Comparison of ENCODE assay signal across 27 cellular contexts in the genomic region with DNA sequence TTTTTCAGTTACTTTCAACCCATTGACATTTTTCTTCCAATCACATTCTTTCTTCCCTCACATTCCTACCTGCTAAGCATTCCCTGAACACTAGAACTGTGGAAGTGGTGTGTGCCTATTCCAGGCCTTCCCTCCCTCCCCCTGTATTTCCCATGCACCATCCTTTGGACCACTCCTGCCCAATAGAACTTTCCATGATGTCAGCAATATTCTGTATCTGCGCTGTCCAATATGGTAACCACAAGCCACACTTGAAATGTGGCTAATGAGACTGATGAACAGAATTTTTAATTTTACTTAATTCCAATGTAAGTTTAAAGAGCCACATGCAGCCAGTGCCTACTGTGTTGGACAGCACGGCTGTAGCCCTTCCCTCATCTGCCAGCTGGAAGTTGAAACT. TPM values are rescaled to one million over a fixed set of nuclear protein-coding genes. Genes with fewer than 3 reads are reported as not detected.
A peak's percentile ranks its signal among the peaks of the same experiment; 100 is the strongest.
DNase-seq lines count a peak whose midpoint lies in the region; ATAC-seq, FAIRE-seq and TF ChIP-seq lines count a peak whose summit lies in the region.
"Had no signal": no experiment of that assay in that cellular context is flagged by ENCODE, and none has a peak within 500 bp of the region (broad histone marks: within the 10 kb centered on the region; RNA-seq: fewer than 3 reads in every experiment).

No MANE protein-coding gene starts in this region.

- no peaks in the 10 kb centered on the region for H3K27me3 ChIP-seq in HepG2 (ENCODE audit: control insufficient read depth in 1 of 2, insufficient read depth in 2 of 2, low read length in 2 of 2)
- no peaks in the 10 kb centered on the region for H3K27me3 ChIP-seq in right lobe of liver
- H3K27me3 ChIP-seq in K562 (ENCODE audit: control insufficient read depth in 2 of 2, insufficient read depth in 2 of 2, low read length in 2 of 2): peaks cover 26 to 72% of the 10 kb centered on the region in 2 experiments
- peaks cover 0 to 5% (median 0%) of the 10 kb centered on the region in 7 donors for H3K27me3 ChIP-seq in spleen (replicated peaks in 1 of 7)
- H3K27me3 ChIP-seq: BE2C, BLaER1 had no signal

- H3K36me3 ChIP-seq in HepG2 (replicated peaks in 1 of 2; ENCODE audit: control insufficient read depth in 1 of 2, insufficient read depth in 2 of 2, low read length in 2 of 2) (no peaks in the 10 kb centered on the region), right lobe of liver (no peaks in the 10 kb centered on the region), K562 (ENCODE audit: control insufficient read depth, insufficient read depth, low read length) (no peaks in the 10 kb centered on the region), spleen (no peaks in the 10 kb centered on the region)
- H3K36me3 ChIP-seq: BE2C, BLaER1 had no signal

- no peak overlapping the region for H2AFZ ChIP-seq in HepG2 (ENCODE audit: low read length)
- H2AFZ ChIP-seq in K562 (ENCODE audit: low read depth, low read length): no peak overlapping the region

- TF ChIP-seq RAD21 in HepG2 (CRISPR knock-in tag; IDR thresholded peaks at IDR 0.05): no peak
- no peak for TF ChIP-seq RAD21 in A549 (conservative IDR thresholded peaks at IDR 0.05 in 1 of 2, IDR thresholded peaks at IDR 0.05 in 1 of 2)
- TF ChIP-seq RAD21 in K562 (CRISPR knock-in tag; conservative IDR thresholded peaks at IDR 0.05 in 1 of 2, IDR thresholded peaks at IDR 0.05 in 1 of 2): no peak

- POLR2A ChIA-PET in HepG2 (lab: Yijun Ruan, JAX) (no interaction called here), A549 (lab: Yijun Ruan, JAX) (no interaction called here), K562 (lab: Yijun Ruan, JAX) (no interaction called here)

- H3K4me1 Mint-ChIP-seq in immature natural killer cell: no peaks in the 10 kb centered on the region
- H3K4me1 Mint-ChIP-seq: CD4-positive, alpha-beta memory T cell; CD8-positive, alpha-beta memory T cell had no signal

- H3K9me3 ChIP-seq in HepG2 (ENCODE audit: low read length): no peaks in the 10 kb centered on the region
- no peaks in the 10 kb centered on the region for H3K9me3 ChIP-seq in right lobe of liver
- no peaks in the 10 kb centered on the region for H3K9me3 ChIP-seq in A549
- H3K9me3 ChIP-seq in K562 (replicated peaks; ENCODE audit: control insufficient read depth, insufficient read depth, low read depth, low read length): peaks cover 2% of the 10 kb centered on the region; the same call in 1 of the 2 replicates
- peaks cover 0 to 9% (median 7%) of the 10 kb centered on the region in 8 donors for H3K9me3 ChIP-seq in spleen
- H3K9me3 ChIP-seq: BE2C, BLaER1 had no signal

- peaks cover 4 to 6% (median 4%) of the 10 kb centered on the region in 3 donors for H3K36me3 Mint-ChIP-seq in immature natural killer cell
- H3K36me3 Mint-ChIP-seq: CD4-positive, CD25-positive, alpha-beta regulatory T cell had no signal

- no peak overlapping the region for H3K4me2 ChIP-seq in HepG2 (ENCODE audit: low read depth, low read length)
- H3K4me2 ChIP-seq in A549: no peak overlapping the region
- H3K4me2 ChIP-seq in K562 (ENCODE audit: insufficient read depth, low read length): no peak overlapping the region
- H3K4me2 ChIP-seq: BLaER1 had no signal

- BruUV-seq in HepG2 (replicated peaks; lab: Mats Ljungman, UMichigan) (no TSS peak), K562 (replicated peaks; lab: Mats Ljungman, UMichigan) (no TSS peak)

- CTCF ChIA-PET in HepG2 (lab: Yijun Ruan, JAX; ENCODE audit: low intra/inter-chr PET ratio, low total read pairs): no interaction called here
- CTCF ChIA-PET in A549 (lab: Yijun Ruan, JAX): no interaction called here
- CTCF ChIA-PET in K562 (lab: Yijun Ruan, JAX; ENCODE audit: low intra/inter-chr PET ratio): no interaction called here

- TF ChIP-seq EP300 in HepG2 (IDR thresholded peaks at IDR 0.05; ENCODE audit: low read depth in 2 of 2, low read length in 2 of 2) (no peak), HepG2 (CRISPR knock-in tag; IDR thresholded peaks at IDR 0.05; ENCODE audit: borderline replicate concordance) (no peak), A549 (IDR thresholded peaks at IDR 0.05) (no peak), K562 (IDR thresholded peaks at IDR 0.05; ENCODE audit: low read length) (no peak)

- no peak for TF ChIP-seq POLR2A in HepG2 (IDR thresholded peaks at IDR 0.05; ENCODE audit: insufficient read depth in 1 of 2, low read depth in 2 of 2, low read length in 2 of 2)
- TF ChIP-seq POLR2A in right lobe of liver (IDR thresholded peaks at IDR 0.05): no peak
- no peak for TF ChIP-seq POLR2A in A549 (IDR thresholded peaks at IDR 0.05; ENCODE audit: low read length)
- TF ChIP-seq POLR2A in K562 (conservative IDR thresholded peaks at IDR 0.05): no peak
- no peak for TF ChIP-seq POLR2A in spleen (IDR thresholded peaks at IDR 0.05)

- no peaks in the 10 kb centered on the region for H3K79me2 ChIP-seq in HepG2 (ENCODE audit: insufficient read depth, low read length)
- H3K79me2 ChIP-seq in K562 (ENCODE audit: control insufficient read depth, insufficient read depth, low read length): no peaks in the 10 kb centered on the region

- WGBS in HepG2 (ENCODE audit: low lambda C conversion rate): 83% methylated on average over 2 of the region's 2 CpGs
- 88% methylated on average over 1 of the region's 2 CpGs for WGBS in right lobe of liver (ENCODE audit: insufficient coverage, low coverage, low lambda C conversion rate, missing lambda C conversion rate)
- 69% methylated on average over 2 of the region's 2 CpGs for WGBS in A549 (ENCODE audit: missing lambda C conversion rate)
- 5% methylated on average over 2 of the region's 2 CpGs for WGBS in K562 (ENCODE audit: insufficient coverage, low coverage, missing lambda C conversion rate)
- WGBS in spleen, 5 donors: 92 to 98% (median 96%) methylated on average over 2 of the region's 2 CpGs

- H3K4me3 ChIP-seq in HepG2 (replicated peaks in 1 of 3; ENCODE audit: insufficient read depth in 1 of 3, low read depth in 2 of 3, low read length in 3 of 3) (no peak overlapping the region), right lobe of liver (no peak overlapping the region), A549 (no peak overlapping the region), K562 (no peak overlapping the region), spleen (no peak overlapping the region)
- H3K4me3 ChIP-seq: BLaER1, GM12878 had no signal

- H3K4me3 Mint-ChIP-seq in immature natural killer cell: no peak overlapping the region
- H3K4me3 Mint-ChIP-seq: CD14-positive monocyte; CD4-positive, alpha-beta memory T cell; CD4-positive, CD25-positive, alpha-beta regulatory T cell; CD8-positive, alpha-beta memory T cell had no signal

- TF ChIP-seq CTCF in HepG2 (CRISPR knock-in tag; IDR thresholded peaks at IDR 0.05) (no peak), right lobe of liver (IDR thresholded peaks at IDR 0.05) (no peak), A549 (IDR thresholded peaks at IDR 0.05) (no peak), K562 (IDR thresholded peaks at IDR 0.05 in 2 of 3, conservative IDR thresholded peaks at IDR 0.05 in 1 of 3; ENCODE audit: insufficient read depth in 2 of 3, low read depth in 1 of 3, low read length in 3 of 3) (no peak), spleen (IDR thresholded peaks at IDR 0.05 in 8 of 11, conservative IDR thresholded peaks at IDR 0.05 in 3 of 11) (no peak)

- H3K27ac Mint-ChIP-seq in immature natural killer cell: no peak overlapping the region
- H3K27ac Mint-ChIP-seq: CD14-positive monocyte; CD4-positive, alpha-beta memory T cell; CD4-positive, CD25-positive, alpha-beta regulatory T cell; CD8-positive, alpha-beta memory T cell had no signal

- H4K20me1 ChIP-seq in HepG2 (ENCODE audit: insufficient read depth, low read length) (no peaks in the 10 kb centered on the region), K562 (replicated peaks; ENCODE audit: control insufficient read depth, insufficient read depth, low read length) (no peaks in the 10 kb centered on the region)
- H4K20me1 ChIP-seq: BLaER1 had no signal

- intact Hi-C loops in HepG2 (cut with micrococcal nuclease; ENCODE audit: unreplicated experiment) (no loop called here), right lobe of liver (cut with DNase I) (no loop called here), K562 (cut with micrococcal nuclease) (no loop called here), spleen (cut with DNase I; ENCODE audit: low total_unique reads) (no loop called here)

- H3K9ac ChIP-seq in HepG2 (ENCODE audit: insufficient read depth, low read depth, low read length): no peak overlapping the region
- no peak overlapping the region for H3K9ac ChIP-seq in K562 (ENCODE audit: insufficient read depth in 1 of 2, low read depth in 2 of 2, low read length in 2 of 2)
- H3K9ac ChIP-seq: BLaER1 had no signal

- ATAC-seq in HepG2 (no peak), right lobe of liver (no peak), A549 (no peak), K562 (no peak), GM21786 (IDR thresholded peaks at IDR 0.05; ENCODE audit: unreplicated experiment) (no peak)
- ATAC-seq: GM12878 had no signal

- peaks cover 0 to 2% (median 0%) of the 10 kb centered on the region in 6 donors for H3K9me3 Mint-ChIP-seq in immature natural killer cell

- H3K4me1 ChIP-seq in HepG2 (ENCODE audit: insufficient read depth, low read length) (peaks cover 37% of the 10 kb centered on the region), right lobe of liver (peaks cover 0 to 13% (median 5%) of the 10 kb centered on the region in 4 donors), A549 (no peaks in the 10 kb centered on the region), K562 (replicated peaks in 1 of 2; ENCODE audit: control insufficient read depth in 2 of 2, insufficient read depth in 2 of 2, low read length in 2 of 2) (peaks cover 0 to 9% of the 10 kb centered on the region in 2 experiments; a peak in 2 of 5 replicates), spleen (peaks cover 0 to 14% (median 6%) of the 10 kb centered on the region in 6 donors)
- H3K4me1 ChIP-seq: BE2C had no signal

- in situ Hi-C loops in HepG2 (cut with HindIII; ENCODE audit: extremely low pct_ligation_motif_present, low pct_unique_long_range_greater_than_20kb): no loop called here
- in situ Hi-C loops in K562 (cut with MboI): no loop called here

- DNase-seq in HepG2 (ENCODE audit: low spot score): no peak
- no peak for DNase-seq in right lobe of liver
- no peak for DNase-seq in A549 (ENCODE audit: low read depth in 1 of 2, low spot score in 1 of 2)
- DNase-seq in K562 (ENCODE audit: extremely low read depth in 1 of 4, low spot score in 3 of 4): no peak
- peak; percentile 4 for DNase-seq in spleen
- no peak for DNase-seq in immature natural killer cell
- DNase-seq: ACHN; BE2C; C1 segment of cervical spinal cord; CD4-positive, alpha-beta memory T cell; CD4-positive, CD25-positive, alpha-beta regulatory T cell; CD8-positive, alpha-beta memory T cell; COR-L47; DMS 273 treated with DMSO at 0.1 percent for 48 hours; DMS153; DMS53; DMS79; DND-41; EL; GDM1 had no signal

- H3K9me1 ChIP-seq in K562 (ENCODE audit: control insufficient read depth, insufficient read depth, low read length): no peaks in the 10 kb centered on the region

- H3K27ac ChIP-seq in HepG2 (ENCODE audit: extremely low read length, insufficient read depth, low read length) (no peak overlapping the region), right lobe of liver (no peak overlapping the region), A549 (no peak overlapping the region), K562 (ENCODE audit: extremely low read depth, low read depth, low read length) (no peak overlapping the region), spleen (no peak overlapping the region)
- H3K27ac ChIP-seq: 22Rv1, BLaER1 had no signal

- FAIRE-seq in HepG2 (lab: Jason Lieb, UNC): no peak
- FAIRE-seq in A549 (lab: Jason Lieb, UNC): no peak
- no peak for FAIRE-seq in K562 (lab: Jason Lieb, UNC)
- FAIRE-seq: GM12878, GM12892, GM18507 had no signal

- peaks cover 0 to 2% (median 0%) of the 10 kb centered on the region in 3 donors for H3K27me3 Mint-ChIP-seq in immature natural killer cell (ENCODE audit: low read depth in 3 of 3)
- H3K27me3 Mint-ChIP-seq: CD4-positive, alpha-beta memory T cell had no signal

RNA-seq across cellular contexts. Expression of gene DCTD, which starts 57.5 kb away (rescaled TPM):
- total RNA-seq in HepG2 (2016; rRNA removed; fragmentation: Illumina TruSeq; extraction: Trizol): 67.2 and 85.1 TPM in 2 replicates
- total RNA-seq in HepG2 (2016; cell fraction: cytosol; rRNA removed; fragmentation: Illumina TruSeq; extraction: Trizol; ENCODE audit: low read depth): 93.2 and 97.9 TPM in 2 replicates
- total RNA-seq in HepG2 (2016; cell fraction: insoluble cytoplasmic fraction; rRNA removed; fragmentation: Illumina TruSeq; extraction: Trizol): 65.6 and 88.0 TPM in 2 replicates
- total RNA-seq in HepG2 (2016; cell fraction: membrane; rRNA removed; fragmentation: Illumina TruSeq; extraction: Trizol): 145 and 146 TPM in 2 replicates
- total RNA-seq in HepG2 (2016; cell fraction: nucleus; rRNA removed; fragmentation: Illumina TruSeq; extraction: Trizol): 60.7 and 77.4 TPM in 2 replicates
- polyA plus RNA-seq in HepG2 (2011; rRNA removed): 94.2 and 95.3 TPM in 2 replicates
- polyA plus RNA-seq in HepG2 (2011; cell fraction: cytosol; rRNA removed): 90.5 and 102 TPM in 2 replicates
- polyA plus RNA-seq in HepG2 (2011; cell fraction: nucleus; rRNA removed): 153 and 172 TPM in 2 replicates
- polyA plus RNA-seq in HepG2 (2012): 117 and 124 TPM in 2 replicates
- 108 and 123 TPM in 2 replicates for polyA plus RNA-seq in HepG2 (2016; cell fraction: cytosol; fragmentation: Illumina TruSeq; extraction: Trizol; ENCODE audit: low read depth)
- 93.0 and 99.9 TPM in 2 replicates for polyA plus RNA-seq in HepG2 (2016; cell fraction: insoluble cytoplasmic fraction; fragmentation: Illumina TruSeq; extraction: Trizol; ENCODE audit: low read depth)
- polyA plus RNA-seq in HepG2 (2016; cell fraction: membrane; fragmentation: Illumina TruSeq; extraction: Trizol; ENCODE audit: low read depth): 161 and 166 TPM in 2 replicates
- 128 and 143 TPM in 2 replicates for polyA plus RNA-seq in HepG2 (2016; cell fraction: nucleus; fragmentation: Illumina TruSeq; extraction: Trizol; ENCODE audit: insufficient read depth, low read depth)
- polyA minus RNA-seq in HepG2 (2011; rRNA and poly(A)+ RNA removed; ENCODE audit: low replicate concordance): 48.3 and 75.7 TPM in 2 replicates
- polyA minus RNA-seq in HepG2 (2011; cell fraction: cytosol; rRNA and poly(A)+ RNA removed): 40.4 and 40.8 TPM in 2 replicates
- 85.5 and 94.6 TPM in 2 replicates for polyA minus RNA-seq in HepG2 (2011; cell fraction: nucleus; rRNA and poly(A)+ RNA removed)
- 10 to 100 TPM; 45.7 to 61.3 (median 51.2) TPM for total RNA-seq in right lobe of liver
- 112 TPM in 2 replicates for polyA plus RNA-seq in A549 (2011; rRNA removed)
- polyA plus RNA-seq in A549 (2012; cell fraction: cytosol; rRNA removed): 58.5 and 70.6 TPM in 2 replicates
- 54.2 and 80.8 TPM in 2 replicates for polyA plus RNA-seq in A549 (2012; cell fraction: nucleus; rRNA removed)
- polyA plus RNA-seq in A549 (2017; fragmentation: RNase III; extraction: RNeasy Plus Mini Kit Qiagen cat#74134 plus additional on column Dnase treatment): 74.4 to 77.2 TPM (median 76.9 TPM) in 3 replicates
- 51.2 and 53.8 TPM in 2 replicates for polyA minus RNA-seq in A549 (2011; rRNA and poly(A)+ RNA removed)
- total RNA-seq in K562 (2011; cell fraction: chromatin; rRNA removed; ENCODE audit: low replicate concordance): 102 and 114 TPM in 2 replicates
- 84.7 and 95.4 TPM in 2 replicates for total RNA-seq in K562 (2011; cell fraction: nucleolus; rRNA removed)
- 123 and 174 TPM in 2 replicates for total RNA-seq in K562 (2011; cell fraction: nucleoplasm; rRNA removed)
- 54.8 and 63.8 TPM in 2 replicates for total RNA-seq in K562 (2014; rRNA removed)
- 71.6 and 81.9 TPM in 2 replicates for total RNA-seq in K562 (2014; rRNA removed; fragmentation: Illumina TruSeq; extraction: Trizol)
- total RNA-seq in K562 (2015; rRNA removed; fragmentation: Illumina TruSeq; extraction: Trizol): 75.1 and 76.5 TPM in 2 replicates
- 93.7 and 101 TPM in 2 replicates for total RNA-seq in K562 (2021)
- polyA plus RNA-seq in K562 (2011; rRNA removed): 113 and 114 TPM in 2 replicates
- 83.1 and 112 TPM in 2 replicates for polyA plus RNA-seq in K562 (2011; cell fraction: cytosol; rRNA removed)
- polyA plus RNA-seq in K562 (2011; cell fraction: nucleus; rRNA removed): 148 and 169 TPM in 2 replicates
- 77.9 and 94.5 TPM in 2 replicates for polyA plus RNA-seq in K562 (2012)
- polyA plus RNA-seq in K562 (2014; fragmentation: Illumina TruSeq; extraction: Trizol): 94.6 and 99.4 TPM in 2 replicates
- polyA plus RNA-seq in K562 (2014; fragmentation: Nextera tagmentation; extraction: Ambion mirVana): 10 to 100 TPM; 38.7 to 51.8 TPM
- 80.0 and 81.8 TPM in 2 replicates for polyA plus RNA-seq in K562 (2014; rRNA removed)
- polyA minus RNA-seq in K562 (2011; rRNA and poly(A)+ RNA removed): 128 and 153 TPM in 2 replicates
- 40.1 and 42.8 TPM in 2 replicates for polyA minus RNA-seq in K562 (2011; cell fraction: cytosol; rRNA and poly(A)+ RNA removed)
- polyA minus RNA-seq in K562 (2011; cell fraction: nucleus; rRNA and poly(A)+ RNA removed): 45.5 and 68.2 TPM in 2 replicates
- 10 to 100 TPM; 63.9 to 97.2 (median 77.8) TPM for total RNA-seq in spleen
- 10 to 100 TPM; 40.4 to 58.5 (median 46.8) TPM for polyA plus RNA-seq in spleen
- polyA plus RNA-seq in immature natural killer cell: 100 to 1,000 TPM in 1 of 3 donors, 10 to 100 TPM in 2; 75.1 to 131 (median 96.9) TPM

Comparison
In these comparisons a context has a peak if more than half of its experiments do, and no peak if none do; other contexts are left out.
1. Of the 241 proteins assayed by ChIP-seq in both HepG2 and K562: peak only in HepG2: MAFF and MAFK; only in K562: none; in both: none; in neither: 239.